ENCODE assay signal across 23 cellular contexts in the genomic region with DNA sequence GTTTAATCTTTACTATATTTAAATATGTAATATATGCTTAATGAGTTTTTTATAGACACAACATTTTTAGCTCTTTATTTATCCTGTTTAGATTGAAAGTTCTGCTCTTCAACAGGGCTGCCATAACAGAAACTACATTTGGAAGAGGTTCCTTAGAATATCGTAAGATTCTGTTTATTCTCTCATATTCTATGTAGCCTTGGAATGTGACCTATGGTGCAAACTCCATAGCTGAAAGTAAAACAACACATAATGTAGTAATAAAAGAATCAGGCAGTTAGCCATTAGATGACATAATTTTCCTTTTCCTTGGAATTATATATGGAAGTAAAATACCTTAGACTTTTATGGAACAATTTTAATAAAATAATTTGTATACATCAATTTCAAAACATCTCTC.
DNase-seq lines count a peak whose midpoint lies in the region; ATAC-seq and TF ChIP-seq lines count a peak whose summit lies in the region.
"Had no signal": no experiment of that assay in that cellular context is flagged by ENCODE, and none has a peak within 500 bp of the region (broad histone marks: within the 10 kb centered on the region; RNA-seq: fewer than 3 reads in every experiment).

No MANE protein-coding gene starts in this region.

- peaks cover 8% of the 10 kb centered on the region; the same call in 1 of the 2 replicates for H3K9me3 ChIP-seq in AG04450 (ENCODE audit: control insufficient read depth, insufficient read depth, low read length)
- H3K9me3 ChIP-seq in mesenchymal stem cell (ENCODE audit: control insufficient read depth, low read length) = no peaks in the 10 kb centered on the region
- no peaks in the 10 kb centered on the region for H3K9me3 ChIP-seq in breast epithelium
- H3K9me3 ChIP-seq: BLaER1, MG63, SJCRH30 had no signal

- H3K4me3 Mint-ChIP-seq in stimulated activated naive CD8-positive, alpha-beta T cell treated with anti-CD3 and anti-CD28 coated beads, Interleukin-15, amount 100 ng/mL, for 72 hours = no peak overlapping the region
- H3K4me3 Mint-ChIP-seq: CD4-positive, alpha-beta T cell had no signal

- no peaks in the 10 kb centered on the region for H3K4me1 Mint-ChIP-seq in stimulated activated naive CD8-positive, alpha-beta T cell treated with anti-CD3 and anti-CD28 coated beads, Interleukin-15, amount 100 ng/mL, for 72 hours

- H3K14ac ChIP-seq in mesenchymal stem cell (ENCODE audit: low read length in 2 of 2) = no peak overlapping the region

- WGBS in mesenchymal stem cell = no CpG with 5 or more reads among the region's 1 CpG

- no peaks in the 10 kb centered on the region for H3K9me3 Mint-ChIP-seq in stimulated activated naive CD8-positive, alpha-beta T cell treated with anti-CD3 and anti-CD28 coated beads, Interleukin-15, amount 100 ng/mL, for 72 hours

- H2BK12ac ChIP-seq in mesenchymal stem cell (ENCODE audit: low read length in 2 of 2) = no peak overlapping the region

- H3K27me3 Mint-ChIP-seq in stimulated activated naive CD8-positive, alpha-beta T cell treated with anti-CD3 and anti-CD28 coated beads, Interleukin-15, amount 100 ng/mL, for 72 hours = no peaks in the 10 kb centered on the region
- H3K27me3 Mint-ChIP-seq: CD4-positive, alpha-beta T cell had no signal

- H3K27ac Mint-ChIP-seq in stimulated activated naive CD8-positive, alpha-beta T cell treated with anti-CD3 and anti-CD28 coated beads, Interleukin-15, amount 100 ng/mL, for 72 hours = no peak overlapping the region
- H3K27ac Mint-ChIP-seq: CD4-positive, alpha-beta T cell had no signal

- DNase-seq in AG04450 (ENCODE audit: low read depth, low spot score) = peak; percentile 6
- DNase-seq in amniotic epithelial cell (ENCODE audit: low read depth) = peak; percentile 11
- DNase-seq in fibroblast of pulmonary artery (ENCODE audit: low read depth) = peak; percentile 26
- peak; percentile 25 for DNase-seq in mesenchymal stem cell
- no peak for DNase-seq in NOMO-1 treated with DMSO at 0.1 percent for 48 hours (lab: John Stamatoyannopoulos, UW; ENCODE audit: unreplicated experiment)
- DNase-seq in breast epithelium (ENCODE audit: low spot score in 2 of 2) = no peak
- no peak for DNase-seq in stimulated activated naive CD8-positive, alpha-beta T cell treated with anti-CD3 and anti-CD28 coated beads, Interleukin-15, amount 100 ng/mL, for 72 hours
- DNase-seq: 8988T; CD4-positive, alpha-beta T cell; GM23248; H7; KG1; MG63; NCI-H1105 treated with DMSO at 0.1 percent for 48 hours; NCI-H146; NCI-H1930; NCI-H2107; NCI-H524 treated with DMSO at 0.1 percent for 48 hours; NCI-H774; PC-3; SJCRH30 had no signal

- H2BK5ac ChIP-seq in mesenchymal stem cell (ENCODE audit: low read depth, low read length, poor library complexity, severe bottlenecking) = no peak overlapping the region

- no peaks in the 10 kb centered on the region for H3K36me3 ChIP-seq in mesenchymal stem cell (ENCODE audit: control insufficient read depth in 1 of 2, insufficient read depth in 2 of 2, low read depth in 1 of 2, low read length in 2 of 2)
- H3K36me3 ChIP-seq in breast epithelium = no peaks in the 10 kb centered on the region
- H3K36me3 ChIP-seq: BLaER1, MG63, SJCRH30 had no signal

- no peak for TF ChIP-seq POLR2A in breast epithelium (IDR thresholded peaks at IDR 0.05)

- no peak overlapping the region for H4K8ac ChIP-seq in mesenchymal stem cell (ENCODE audit: low read length)

- no peak overlapping the region for H4K91ac ChIP-seq in mesenchymal stem cell (ENCODE audit: low read length)

- CTCF ChIA-PET in AG04450 (lab: Charles Lee) = no interaction called here

- no peak overlapping the region for H3K4ac ChIP-seq in mesenchymal stem cell (ENCODE audit: low read depth in 1 of 2, low read length in 2 of 2)

- no peak overlapping the region for H3K4me2 ChIP-seq in mesenchymal stem cell (ENCODE audit: low read length, poor library complexity, severe bottlenecking)
- H3K4me2 ChIP-seq: BLaER1 had no signal

- no peaks in the 10 kb centered on the region for H3K79me1 ChIP-seq in mesenchymal stem cell (replicated peaks; ENCODE audit: low read length, poor library complexity, severe bottlenecking)

- no peak overlapping the region for H2BK15ac ChIP-seq in mesenchymal stem cell (ENCODE audit: low read depth, poor library complexity, severe bottlenecking)

- H3K4me1 ChIP-seq in mesenchymal stem cell (ENCODE audit: control insufficient read depth, insufficient read depth, low read depth, low read length) = peaks cover 8% of the 10 kb centered on the region
- no peaks in the 10 kb centered on the region for H3K4me1 ChIP-seq in breast epithelium

- H3K27me3 ChIP-seq in AG04450 (ENCODE audit: control insufficient read depth, insufficient read depth, low read length) (no peaks in the 10 kb centered on the region), mesenchymal stem cell (ENCODE audit: control insufficient read depth in 1 of 2, insufficient read depth in 1 of 2, low read length in 2 of 2) (no peaks in the 10 kb centered on the region), breast epithelium (no peaks in the 10 kb centered on the region)
- H3K27me3 ChIP-seq: BLaER1, MG63, SJCRH30 had no signal

- no peak for ATAC-seq in HG02763 (IDR thresholded peaks at IDR 0.05; ENCODE audit: unreplicated experiment)
- ATAC-seq in stimulated activated naive CD8-positive, alpha-beta T cell treated with anti-CD3 and anti-CD28 coated beads, Interleukin-15, amount 100 ng/mL, for 72 hours = no peak
- ATAC-seq: PC-3 had no signal

- H2AK5ac ChIP-seq in mesenchymal stem cell (ENCODE audit: low read length, severe bottlenecking) = no peak overlapping the region

- no peak overlapping the region for H3K9ac ChIP-seq in mesenchymal stem cell (ENCODE audit: low read length)
- H3K9ac ChIP-seq: BLaER1, GM23248 had no signal

- H3K27ac ChIP-seq in AG04450 (ENCODE audit: low read depth, low read length) (no peak overlapping the region), mesenchymal stem cell (ENCODE audit: low read length, poor library complexity, severe bottlenecking) (no peak overlapping the region), breast epithelium (no peak overlapping the region)
- H3K27ac ChIP-seq: BLaER1, GM23248, SJCRH30 had no signal

- no peak for TF ChIP-seq CTCF in AG04450 (IDR thresholded peaks at IDR 0.05; ENCODE audit: low read depth, low read length)
- no peak for TF ChIP-seq CTCF in fibroblast of pulmonary artery (IDR thresholded peaks at IDR 0.05; ENCODE audit: low read length, missing control alignments)
- no peak for TF ChIP-seq CTCF in breast epithelium (IDR thresholded peaks at IDR 0.05)

- H3K23ac ChIP-seq in mesenchymal stem cell (ENCODE audit: low read length in 2 of 2) = no peak overlapping the region

- intact Hi-C loops in breast epithelium (cut with DNase I; ENCODE audit: low total_unique reads) = no loop called here

- H3K4me3 ChIP-seq in AG04450 (ENCODE audit: low read depth, low read length) (no peak overlapping the region), fibroblast of pulmonary artery (replicated peaks; ENCODE audit: low read depth, low read length) (no peak overlapping the region), mesenchymal stem cell (ENCODE audit: insufficient read depth in 1 of 2, low read depth in 1 of 2, low read length in 2 of 2) (no peak overlapping the region), breast epithelium (no peak overlapping the region)
- H3K4me3 ChIP-seq: BLaER1, GM23248, MG63, SJCRH30 had no signal

- no peak overlapping the region for H2AFZ ChIP-seq in mesenchymal stem cell (ENCODE audit: low read depth, low read length)
- H2AFZ ChIP-seq: GM23248 had no signal

- H3K18ac ChIP-seq in mesenchymal stem cell (ENCODE audit: low read depth in 1 of 2, low read length in 2 of 2) = no peak overlapping the region

- POLR2A ChIA-PET in AG04450 (lab: Yijun Ruan, JAX) = no interaction called here

- H2BK120ac ChIP-seq in mesenchymal stem cell (ENCODE audit: low read depth, low read length) = no peak overlapping the region

Comparison
In these comparisons a context has a peak if more than half of its experiments do, and no peak if none do; other contexts are left out.
1. DNase-seq: peak in AG04450 (single experiment), amniotic epithelial cell (single experiment), fibroblast of pulmonary artery (single experiment) and mesenchymal stem cell (single experiment); none in NOMO-1 treated with DMSO at 0.1 percent for 48 hours (single experiment), breast epithelium (0 of 2) and stimulated activated naive CD8-positive, alpha-beta T cell treated with anti-CD3 and anti-CD28 coated beads, Interleukin-15, amount 100 ng/mL, for 72 hours (0 of 2).